ENCODE assay signal across 8 cellular contexts in genomic region chr13:87671031-87671823, GRCh38. TPM values are rescaled to one million over a fixed set of nuclear protein-coding genes. Genes with fewer than 3 reads are reported as not detected.
A peak's percentile ranks its signal among the peaks of the same experiment; 100 is the strongest.
DNase-seq lines count a peak whose midpoint lies in the region; ATAC-seq and TF ChIP-seq lines count a peak whose summit lies in the region.

Gene SLITRK5, plus strand, starts transcription at chr13:87671371. Its CDS starts 4,018 bp downstream, at chr13:87675389.

- H3K27me3 ChIP-seq in heart right ventricle (peaks cover 10 to 87% (median 78%) of the 10 kb centered on the region in 7 donors), vagina (no peaks in the 10 kb centered on the region)

- intact Hi-C loops in heart right ventricle (cut with DNase I) (no loop called here), vagina (cut with DNase I) (no loop called here)

- H3K9me3 ChIP-seq in heart right ventricle, result no peaks in the 10 kb centered on the region
- no peaks in the 10 kb centered on the region for H3K9me3 ChIP-seq in vagina

- peak; percentile 25 for DNase-seq in EH (ENCODE audit: low read depth)
- DNase-seq in KBM-7, result peak; percentile 91
- peak; percentile 94 for DNase-seq in SHP77 treated with DMSO at 0.1 percent for 48 hours (lab: John Stamatoyannopoulos, UW)
- DNase-seq in activated naive CD8-positive, alpha-beta T cell treated with anti-CD3 and anti-CD28 coated beads, Interleukin-2, amount 10 ng/mL, durations not matched to agents 7 days and 5 days, result peak; percentile 75
- peak; percentile 44 to 58 for DNase-seq in heart right ventricle
- peak; percentile 76 for DNase-seq in pons (ENCODE audit: low spot score)
- no peak for DNase-seq in vagina (ENCODE audit: extremely low spot score in 2 of 2)

- peaks cover 39% of the 10 kb centered on the region for H3K27me3 Mint-ChIP-seq in activated naive CD8-positive, alpha-beta T cell treated with anti-CD3 and anti-CD28 coated beads, Interleukin-2, amount 10 ng/mL, durations not matched to agents 7 days and 5 days

- TF ChIP-seq CTCF in heart right ventricle (IDR thresholded peaks at IDR 0.05), result peak; percentile 41 to 89 (median 72)
- TF ChIP-seq CTCF in vagina (IDR thresholded peaks at IDR 0.05), result peak in 2 of 3 experiments; percentile 17 to 18

- POLR2A ChIA-PET in activated naive CD8-positive, alpha-beta T cell treated with anti-CD3 and anti-CD28 coated beads, Interleukin-2, amount 10 ng/mL, durations not matched to agents 7 days and 5 days (lab: Charles Lee), result no interaction called here

- H3K9me3 Mint-ChIP-seq in activated naive CD8-positive, alpha-beta T cell treated with anti-CD3 and anti-CD28 coated beads, Interleukin-2, amount 10 ng/mL, durations not matched to agents 7 days and 5 days, result peaks cover 1% of the 10 kb centered on the region

- ATAC-seq in GM21723 (IDR thresholded peaks at IDR 0.05; ENCODE audit: unreplicated experiment) (peak; percentile 94), heart right ventricle (peak; percentile 71 to 96 (median 92))
- peak; percentile 94 for ATAC-seq in activated naive CD8-positive, alpha-beta T cell treated with anti-CD3 and anti-CD28 coated beads, Interleukin-2, amount 10 ng/mL, durations not matched to agents 7 days and 5 days (ENCODE audit: low read depth)

- H3K27ac ChIP-seq in heart right ventricle (no peak within 1 kb of the TSS), vagina (no peak within 1 kb of the TSS)

- H3K27ac Mint-ChIP-seq in activated naive CD8-positive, alpha-beta T cell treated with anti-CD3 and anti-CD28 coated beads, Interleukin-2, amount 10 ng/mL, durations not matched to agents 7 days and 5 days, result peak within 1 kb of the TSS; percentile 38

- peak within 1 kb of the TSS; percentile 26 to 60 (median 53) for H3K4me3 ChIP-seq in heart right ventricle
- H3K4me3 ChIP-seq in vagina, result peak within 1 kb of the TSS; percentile 45 to 56

- no peak for TF ChIP-seq POLR2A in vagina (IDR thresholded peaks at IDR 0.05)

- 0 to 1% methylated on average over 51 of the region's 51 CpGs for WGBS in heart right ventricle, 2 donors

- peaks cover 6% of the 10 kb centered on the region for H3K4me1 Mint-ChIP-seq in activated naive CD8-positive, alpha-beta T cell treated with anti-CD3 and anti-CD28 coated beads, Interleukin-2, amount 10 ng/mL, durations not matched to agents 7 days and 5 days

- H3K36me3 ChIP-seq in heart right ventricle, result no peaks in the 10 kb centered on the region
- no peaks in the 10 kb centered on the region for H3K36me3 ChIP-seq in vagina

- in situ Hi-C loops in KBM-7 (cut with MboI; ENCODE audit: low pct_unique_long_range_greater_than_20kb, low sequenced_read_pairs), result no loop called here

- H3K4me1 ChIP-seq in heart right ventricle (peaks cover 0 to 33% (median 20%) of the 10 kb centered on the region in 9 donors), vagina (peaks cover 36% of the 10 kb centered on the region)

- H3K4me3 Mint-ChIP-seq in activated naive CD8-positive, alpha-beta T cell treated with anti-CD3 and anti-CD28 coated beads, Interleukin-2, amount 10 ng/mL, durations not matched to agents 7 days and 5 days, result peak within 1 kb of the TSS; percentile 67

- no peaks in the 10 kb centered on the region for H3K36me3 Mint-ChIP-seq in activated naive CD8-positive, alpha-beta T cell treated with anti-CD3 and anti-CD28 coated beads, Interleukin-2, amount 10 ng/mL, durations not matched to agents 7 days and 5 days

RNA-seq across cellular contexts. Expression of gene SLITRK5, which starts in this region (rescaled TPM):
- total RNA-seq in activated naive CD8-positive, alpha-beta T cell treated with anti-CD3 and anti-CD28 coated beads, Interleukin-2, amount 10 ng/mL, durations not matched to agents 7 days and 5 days, result not detected
- total RNA-seq in heart right ventricle, result under 1 TPM in 7 of 10 donors, not detected in 3; 0.02 to 0.07 (median 0.02) TPM
- under 1 TPM; under 0.01 to 0.01 TPM for polyA plus RNA-seq in heart right ventricle
- total RNA-seq in vagina, result 0.74 TPM

Comparison
In these comparisons a context has a peak if more than half of its experiments do, and no peak if none do; other contexts are left out.
1. Peak in DNase-seq and ATAC-seq in activated naive CD8-positive, alpha-beta T cell treated with anti-CD3 and anti-CD28 coated beads, Interleukin-2, amount 10 ng/mL, durations not matched to agents 7 days and 5 days; RNA of the gene not detected or under 1 TPM.
2. Peak in DNase-seq, ATAC-seq and H3K4me3 ChIP-seq in heart right ventricle; RNA of the gene not detected or under 1 TPM.
3. DNase-seq: peak in EH (single experiment), KBM-7 (single experiment), SHP77 treated with DMSO at 0.1 percent for 48 hours (single experiment) and pons (single experiment); none in vagina (0 of 2).
4. Peak in every context shown above with its lines, with median percentiles within 50 percentile points of each other: ATAC-seq.